ENCODE assay signal across 14 cellular contexts in genomic region chr16:67516296-67517177, GRCh38. TPM values are rescaled to one million over a fixed set of nuclear protein-coding genes. Genes with fewer than 3 reads are reported as not detected.
DNase-seq lines count a peak whose midpoint lies in the region; TF ChIP-seq lines count a peak whose summit lies in the region.
"Had no signal": no experiment of that assay in that cellular context is flagged by ENCODE, and none has a peak within 500 bp of the region (broad histone marks: within the 10 kb centered on the region; RNA-seq: fewer than 3 reads in every experiment).

No MANE protein-coding gene starts in this region.

- H3K9me3 Mint-ChIP-seq in endothelial cell (ENCODE audit: unreplicated experiment): no peaks in the 10 kb centered on the region
- peaks cover 3% of the 10 kb centered on the region for H3K9me3 Mint-ChIP-seq in nephron progenitor cell
- H3K9me3 Mint-ChIP-seq: activated naive CD4-positive, alpha-beta T cell treated with anti-CD3 and anti-CD28 coated beads, Interleukin-2, amount 10 ng/mL, durations not matched to agents 7 days and 5 days had no signal

- no peaks in the 10 kb centered on the region for H3K36me3 ChIP-seq in BLaER1 treated with 17β-estradiol and CSF1 and Interleukin-3, amounts not matched to agents 10 nM and 100 nM
- H3K36me3 ChIP-seq in OCI-LY7 (ENCODE audit: insufficient read depth, low read length): no peaks in the 10 kb centered on the region

- POLR2A ChIA-PET in OCI-LY7 (lab: Charles Lee): interaction anchor here (0.6 to 3.1 kb wide), 9 partner anchors 16 to 568 kb away, joined by 3 to 23 read pairs (median 6); partner anchors contain the start of genes AGRP, ATP6V0D1, CARMIL2 and NFATC3

- no TSS peak for BruUV-seq in OCI-LY7 (replicated peaks; lab: Mats Ljungman, UMichigan)

- peak overlapping the region; percentile 14 to 87 (median 83); a peak in 21 of 22 replicates for H3K27ac ChIP-seq in BLaER1 treated with 17β-estradiol and CSF1 and Interleukin-3, amounts not matched to agents 10 nM and 100 nM
- peak overlapping the region; percentile 91 for H3K27ac ChIP-seq in OCI-LY7 (ENCODE audit: low read depth, low read length, poor library complexity, severe bottlenecking)
- H3K27ac ChIP-seq: psoas muscle had no signal

- peaks cover 72 to 86% (median 81%) of the 10 kb centered on the region in 10 experiments for H3K4me1 ChIP-seq in BLaER1 treated with 17β-estradiol and CSF1 and Interleukin-3, amounts not matched to agents 10 nM and 100 nM
- H3K4me1 ChIP-seq in OCI-LY7 (ENCODE audit: insufficient read depth, low read length, poor library complexity, severe bottlenecking): peaks cover 77% of the 10 kb centered on the region

- no peak overlapping the region for H3K4me3 ChIP-seq in BLaER1 treated with 17β-estradiol and CSF1 and Interleukin-3, amounts not matched to agents 10 nM and 100 nM
- H3K4me3 ChIP-seq in OCI-LY7 (ENCODE audit: low read depth, low read length, poor library complexity, severe bottlenecking): no peak overlapping the region
- H3K4me3 ChIP-seq: psoas muscle had no signal

- TF ChIP-seq CTCF in OCI-LY7 (conservative IDR thresholded peaks at IDR 0.05; ENCODE audit: low read length): no peak
- TF ChIP-seq CTCF in endothelial cell (IDR thresholded peaks at IDR 0.05; ENCODE audit: unreplicated experiment): no peak
- TF ChIP-seq CTCF in nephron progenitor cell (IDR thresholded peaks at IDR 0.05): no peak

- no peaks in the 10 kb centered on the region for H3K27me3 ChIP-seq in BLaER1 treated with 17β-estradiol and CSF1 and Interleukin-3, amounts not matched to agents 10 nM and 100 nM

- H3K9me2 ChIP-seq in OCI-LY7 (ENCODE audit: insufficient read depth, low read length): no peaks in the 10 kb centered on the region

- H3K4me2 ChIP-seq in BLaER1 treated with 17β-estradiol and CSF1 and Interleukin-3, amounts not matched to agents 10 nM and 100 nM: peak overlapping the region; percentile 81 to 98 (median 93)
- H3K4me2 ChIP-seq in OCI-LY7 (ENCODE audit: low read length): peak overlapping the region; percentile 85

- no peaks in the 10 kb centered on the region for H3K9me3 ChIP-seq in BLaER1 treated with 17β-estradiol and CSF1 and Interleukin-3, amounts not matched to agents 10 nM and 100 nM (replicated peaks in 1 of 11)
- H3K9me3 ChIP-seq in OCI-LY7 (ENCODE audit: low read length): no peaks in the 10 kb centered on the region
- H3K9me3 ChIP-seq: psoas muscle had no signal

- H4K20me1 ChIP-seq in BLaER1 treated with 17β-estradiol and CSF1 and Interleukin-3, amounts not matched to agents 10 nM and 100 nM: no peaks in the 10 kb centered on the region
- no peaks in the 10 kb centered on the region for H4K20me1 ChIP-seq in OCI-LY7 (ENCODE audit: insufficient read depth, low read length)

- H3K79me2 ChIP-seq in OCI-LY7 (ENCODE audit: insufficient read depth, low read depth, low read length): no peaks in the 10 kb centered on the region

- H3K36me3 Mint-ChIP-seq in endothelial cell (ENCODE audit: low read depth, unreplicated experiment) (peaks cover 7% of the 10 kb centered on the region), nephron progenitor cell (ENCODE audit: low read depth) (no peaks in the 10 kb centered on the region)
- H3K36me3 Mint-ChIP-seq: activated naive CD4-positive, alpha-beta T cell treated with anti-CD3 and anti-CD28 coated beads, Interleukin-2, amount 10 ng/mL, durations not matched to agents 7 days and 5 days had no signal

- H3K4me3 Mint-ChIP-seq in endothelial cell (ENCODE audit: unreplicated experiment) (peak overlapping the region; percentile 32), nephron progenitor cell (no peak overlapping the region)
- H3K4me3 Mint-ChIP-seq: activated naive CD4-positive, alpha-beta T cell treated with anti-CD3 and anti-CD28 coated beads, Interleukin-2, amount 10 ng/mL, durations not matched to agents 7 days and 5 days had no signal

- peak overlapping the region; percentile 58; the same call in 1 of the 2 replicates for H2AFZ ChIP-seq in OCI-LY7 (ENCODE audit: low read length)

- H3K9ac ChIP-seq in BLaER1 treated with 17β-estradiol and CSF1 and Interleukin-3, amounts not matched to agents 10 nM and 100 nM: peak overlapping the region; percentile 19 to 73 (median 61); a peak in 19 of 22 replicates

- CTCF ChIA-PET in OCI-LY7 (lab: Charles Lee; ENCODE audit: unreplicated experiment): interaction anchor here (1.0 to 2.4 kb wide), 6 partner anchors 16 to 151 kb away, joined by 3 to 9 read pairs (median 6); partner anchors contain the start of genes ATP6V0D1 and CTCF

- DNase-seq in OCI-LY7 (ENCODE audit: low spot score) (no peak), endothelial cell (ENCODE audit: low spot score) (no peak), nephron progenitor cell (no peak), DMS 273 treated with DMSO at 0.1 percent for 48 hours (lab: John Stamatoyannopoulos, UW) (no peak), cortex of kidney (lab: John Stamatoyannopoulos, UW) (no peak), OCI-M2 (lab: John Stamatoyannopoulos, UW; ENCODE audit: unreplicated experiment) (no peak), DMS53 treated with DMSO at 0.1 percent for 48 hours (lab: John Stamatoyannopoulos, UW; ENCODE audit: unreplicated experiment) (no peak)
- DNase-seq: activated CD4-positive, alpha-beta T cell treated with anti-CD3 and anti-CD28 coated beads, Interleukin-2, amount 50 U/mL, for 48 hours; activated naive CD4-positive, alpha-beta T cell treated with anti-CD3 and anti-CD28 coated beads, Interleukin-2, amount 10 ng/mL, durations not matched to agents 7 days and 5 days; COR-L47; Kasumi-1; NCI-H345; psoas muscle had no signal

- intact Hi-C loops in OCI-LY7 (cut with micrococcal nuclease; ENCODE audit: unreplicated experiment): no loop called here

- H3K27me3 Mint-ChIP-seq in endothelial cell (ENCODE audit: unreplicated experiment) (peaks cover 13% of the 10 kb centered on the region), nephron progenitor cell (ENCODE audit: low read depth, poor library complexity) (peaks cover 68% of the 10 kb centered on the region)

- H3K4me1 Mint-ChIP-seq in endothelial cell (ENCODE audit: unreplicated experiment) (peaks cover 39% of the 10 kb centered on the region), nephron progenitor cell (peaks cover 12% of the 10 kb centered on the region)

- H3K27ac Mint-ChIP-seq in endothelial cell (ENCODE audit: unreplicated experiment): peak overlapping the region; percentile 62
- peak overlapping the region; percentile 61 for H3K27ac Mint-ChIP-seq in nephron progenitor cell

RNA-seq across cellular contexts. Expression of gene RIPOR1, which starts 12.1 kb away (rescaled TPM):
- 8.9 and 9.7 TPM in 2 replicates for total RNA-seq in OCI-LY7 (2014; rRNA removed; shearing (Covaris generic))
- total RNA-seq in OCI-LY7 (2022) (26.4 and 40.2 TPM in 2 replicates), endothelial cell (ENCODE audit: unreplicated experiment) (184 TPM)

RNA-seq across cellular contexts. Expression of gene AGRP, which starts 33.2 kb away (rescaled TPM):
- not detected in 2 replicates for total RNA-seq in OCI-LY7 (2014; rRNA removed; shearing (Covaris generic))
- total RNA-seq in OCI-LY7 (2022) (0.52 TPM in 1 of 2 replicates, not detected in the other), endothelial cell (ENCODE audit: unreplicated experiment) (not detected)
- total RNA-seq: psoas muscle had no signal

RNA-seq across cellular contexts. Expression of gene ATP6V0D1, which starts 35.6 kb away (rescaled TPM):
- total RNA-seq in OCI-LY7 (2014; rRNA removed; shearing (Covaris generic)): 13.5 and 24.4 TPM in 2 replicates
- 34.0 and 38.0 TPM in 2 replicates for total RNA-seq in OCI-LY7 (2022)
- 107 TPM for total RNA-seq in endothelial cell (ENCODE audit: unreplicated experiment)

RNA-seq across cellular contexts. Expression of gene CTCF, which starts 45.8 kb away (rescaled TPM):
- 70.6 and 72.1 TPM in 2 replicates for total RNA-seq in OCI-LY7 (2014; rRNA removed; shearing (Covaris generic))
- total RNA-seq in OCI-LY7 (2022) (83.5 and 93.3 TPM in 2 replicates), endothelial cell (ENCODE audit: unreplicated experiment) (40.1 TPM)
